2 cellular contexts compared by ENCODE assay signal in the genomic region with DNA sequence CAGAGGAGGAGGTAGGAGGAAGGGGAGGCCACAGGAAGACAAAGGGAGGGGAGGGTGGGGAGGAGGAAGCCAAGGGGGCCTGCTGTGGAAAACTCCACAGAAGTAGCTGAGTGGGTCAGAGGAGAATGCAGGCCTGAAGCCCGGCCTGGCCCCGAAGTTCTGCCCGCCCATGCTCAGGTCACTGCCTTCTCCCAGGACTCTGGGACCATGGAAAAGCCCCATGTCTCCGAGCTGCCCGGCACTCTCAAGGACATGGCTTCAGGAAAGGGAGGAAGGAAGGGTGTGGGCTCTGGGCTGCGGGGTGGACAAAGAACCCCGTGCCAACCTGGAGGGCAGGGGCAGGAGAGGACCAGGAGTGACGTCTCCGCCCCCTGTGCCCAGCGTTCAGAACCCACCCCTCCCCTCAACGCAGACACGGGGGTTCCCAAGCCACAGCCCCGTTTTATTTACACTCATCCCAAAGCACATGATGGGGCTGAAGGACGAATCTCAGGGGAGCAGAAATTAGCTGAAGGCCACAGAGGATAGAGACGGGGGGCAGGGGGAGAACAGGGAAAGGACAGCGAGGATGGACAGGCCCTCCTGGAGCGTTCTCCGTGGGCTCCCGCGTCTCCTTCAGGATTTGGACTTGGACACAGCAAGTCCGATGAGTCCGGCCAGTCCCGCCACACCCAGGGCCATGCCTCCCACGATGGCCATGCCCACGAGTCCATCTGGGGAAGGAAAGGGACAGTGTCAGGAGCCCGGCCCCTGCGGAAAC.
TF ChIP-seq lines count a peak whose summit lies in the region.

No MANE protein-coding gene starts in this region.

TF ChIP-seq in SK-N-SH, 30 proteins besides CTCF, POLR2A, EP300 and RAD21 (continued from another document):
- no peak for TF ChIP-seq EZH2phosphoT487 (IDR thresholded peaks at IDR 0.05; ENCODE audit: borderline replicate concordance, low read depth)
- no peak for TF ChIP-seq NFIC (IDR thresholded peaks at IDR 0.05; ENCODE audit: borderline replicate concordance)
- TF ChIP-seq, protein P1, sequence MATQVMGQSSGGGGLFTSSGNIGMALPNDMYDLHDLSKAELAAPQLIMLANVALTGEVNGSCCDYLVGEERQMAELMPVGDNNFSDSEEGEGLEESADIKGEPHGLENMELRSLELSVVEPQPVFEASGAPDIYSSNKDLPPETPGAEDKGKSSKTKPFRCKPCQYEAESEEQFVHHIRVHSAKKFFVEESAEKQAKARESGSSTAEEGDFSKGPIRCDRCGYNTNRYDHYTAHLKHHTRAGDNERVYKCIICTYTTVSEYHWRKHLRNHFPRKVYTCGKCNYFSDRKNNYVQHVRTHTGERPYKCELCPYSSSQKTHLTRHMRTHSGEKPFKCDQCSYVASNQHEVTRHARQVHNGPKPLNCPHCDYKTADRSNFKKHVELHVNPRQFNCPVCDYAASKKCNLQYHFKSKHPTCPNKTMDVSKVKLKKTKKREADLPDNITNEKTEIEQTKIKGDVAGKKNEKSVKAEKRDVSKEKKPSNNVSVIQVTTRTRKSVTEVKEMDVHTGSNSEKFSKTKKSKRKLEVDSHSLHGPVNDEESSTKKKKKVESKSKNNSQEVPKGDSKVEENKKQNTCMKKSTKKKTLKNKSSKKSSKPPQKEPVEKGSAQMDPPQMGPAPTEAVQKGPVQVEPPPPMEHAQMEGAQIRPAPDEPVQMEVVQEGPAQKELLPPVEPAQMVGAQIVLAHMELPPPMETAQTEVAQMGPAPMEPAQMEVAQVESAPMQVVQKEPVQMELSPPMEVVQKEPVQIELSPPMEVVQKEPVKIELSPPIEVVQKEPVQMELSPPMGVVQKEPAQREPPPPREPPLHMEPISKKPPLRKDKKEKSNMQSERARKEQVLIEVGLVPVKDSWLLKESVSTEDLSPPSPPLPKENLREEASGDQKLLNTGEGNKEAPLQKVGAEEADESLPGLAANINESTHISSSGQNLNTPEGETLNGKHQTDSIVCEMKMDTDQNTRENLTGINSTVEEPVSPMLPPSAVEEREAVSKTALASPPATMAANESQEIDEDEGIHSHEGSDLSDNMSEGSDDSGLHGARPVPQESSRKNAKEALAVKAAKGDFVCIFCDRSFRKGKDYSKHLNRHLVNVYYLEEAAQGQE (IDR thresholded peaks at IDR 0.05; ENCODE audit: low read depth, low read length) = no peak
- TF ChIP-seq, protein P2, sequence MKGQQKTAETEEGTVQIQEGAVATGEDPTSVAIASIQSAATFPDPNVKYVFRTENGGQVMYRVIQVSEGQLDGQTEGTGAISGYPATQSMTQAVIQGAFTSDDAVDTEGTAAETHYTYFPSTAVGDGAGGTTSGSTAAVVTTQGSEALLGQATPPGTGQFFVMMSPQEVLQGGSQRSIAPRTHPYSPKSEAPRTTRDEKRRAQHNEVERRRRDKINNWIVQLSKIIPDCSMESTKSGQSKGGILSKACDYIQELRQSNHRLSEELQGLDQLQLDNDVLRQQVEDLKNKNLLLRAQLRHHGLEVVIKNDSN (IDR thresholded peaks at IDR 0.05; ENCODE audit: borderline replicate concordance, low read depth) = no peak
- TF ChIP-seq JUND (IDR thresholded peaks at IDR 0.05) = no peak
- no peak for TF ChIP-seq RXRA (IDR thresholded peaks at IDR 0.05; ENCODE audit: borderline replicate concordance, low read depth)

TF ChIP-seq in SK-N-SH treated with all-trans-retinoic acid at 6 μM for 48 hours, 23 proteins besides CTCF, POLR2A, EP300 and RAD21:
- TF ChIP-seq, protein P3, sequence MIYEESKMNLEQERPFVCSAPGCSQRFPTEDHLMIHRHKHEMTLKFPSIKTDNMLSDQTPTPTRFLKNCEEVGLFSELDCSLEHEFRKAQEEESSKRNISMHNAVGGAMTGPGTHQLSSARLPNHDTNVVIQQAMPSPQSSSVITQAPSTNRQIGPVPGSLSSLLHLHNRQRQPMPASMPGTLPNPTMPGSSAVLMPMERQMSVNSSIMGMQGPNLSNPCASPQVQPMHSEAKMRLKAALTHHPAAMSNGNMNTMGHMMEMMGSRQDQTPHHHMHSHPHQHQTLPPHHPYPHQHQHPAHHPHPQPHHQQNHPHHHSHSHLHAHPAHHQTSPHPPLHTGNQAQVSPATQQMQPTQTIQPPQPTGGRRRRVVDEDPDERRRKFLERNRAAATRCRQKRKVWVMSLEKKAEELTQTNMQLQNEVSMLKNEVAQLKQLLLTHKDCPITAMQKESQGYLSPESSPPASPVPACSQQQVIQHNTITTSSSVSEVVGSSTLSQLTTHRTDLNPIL (CRISPR knock-in tag; IDR thresholded peaks at IDR 0.05; ENCODE audit: low read depth) = no peak
- TF ChIP-seq ESRRG (CRISPR knock-in tag; IDR thresholded peaks at IDR 0.05) (no peak), TCF4 (CRISPR knock-in tag; IDR thresholded peaks at IDR 0.05; ENCODE audit: borderline replicate concordance) (no peak), ZNF70 (CRISPR knock-in tag; IDR thresholded peaks at IDR 0.05) (no peak), GLIS3 (CRISPR knock-in tag; IDR thresholded peaks at IDR 0.05) (no peak), ISL1 (CRISPR knock-in tag; IDR thresholded peaks at IDR 0.05) (no peak), ZFP30 (CRISPR knock-in tag; IDR thresholded peaks at IDR 0.05) (no peak)
